11 cellular contexts compared by ENCODE assay signal in genomic region chr10:69406302-69406811, GRCh38. TPM values are rescaled to one million over a fixed set of nuclear protein-coding genes. Genes with fewer than 3 reads are reported as not detected.
DNase-seq lines count a peak whose midpoint lies in the region; ATAC-seq and TF ChIP-seq lines count a peak whose summit lies in the region.
"Had no signal": no experiment of that assay in that cellular context is flagged by ENCODE, and none has a peak within 500 bp of the region (broad histone marks: within the 10 kb centered on the region; RNA-seq: fewer than 3 reads in every experiment).

No MANE protein-coding gene starts in this region.

- H2AFZ ChIP-seq in neural progenitor cell (replicated peaks): peak overlapping the region; percentile 2

- no peaks in the 10 kb centered on the region for H4K20me1 ChIP-seq in neural progenitor cell (ENCODE audit: low read depth)

- intact Hi-C loops in CD8-positive, alpha-beta T cell (cut with DNase I, micrococcal nuclease): loop anchor here (5.0 to 10.0 kb wide), 4 partner anchors 449 to 1068 kb away; partner anchors contain the start of genes DDX21 (in 1 of the 2), EIF4EBP2 (in 1 of the 2), PALD1 (in 1 of the 2) and RUFY2 (in 1 of the 2)

- no peak for ATAC-seq in CD8-positive, alpha-beta T cell
- peak; percentile 49 for ATAC-seq in foreskin keratinocyte

- H3K9me3 Mint-ChIP-seq in CD8-positive, alpha-beta T cell: peaks cover 2% of the 10 kb centered on the region
- H3K9me3 Mint-ChIP-seq in neural progenitor cell (no peaks in the 10 kb centered on the region), immature natural killer cell (no peaks in the 10 kb centered on the region)

- H3K79me2 ChIP-seq in neural progenitor cell (ENCODE audit: low read depth): no peaks in the 10 kb centered on the region

- CTCF ChIA-PET in CD8-positive, alpha-beta T cell (lab: Charles Lee): interaction anchor here (1.0 to 5.9 kb wide), 12 partner anchors 11 to 232 kb away, joined by 3 to 51 read pairs (median 8); no protein-coding TSS in a partner anchor
- CTCF ChIA-PET in GM10248 (lab: Yijun Ruan, JAX): interaction anchor here (1.3 to 4.4 kb wide), 9 partner anchors 8 to 184 kb away, joined by 4 to 40 read pairs (median 6); no protein-coding TSS in a partner anchor

- peaks cover 6% of the 10 kb centered on the region for H3F3A ChIP-seq in neural progenitor cell (ENCODE audit: low read depth)

- H3K4me3 Mint-ChIP-seq in CD8-positive, alpha-beta T cell: no peak overlapping the region
- H3K4me3 Mint-ChIP-seq in neural progenitor cell (no peak overlapping the region), immature natural killer cell (no peak overlapping the region)

- H3K4me1 Mint-ChIP-seq in CD8-positive, alpha-beta T cell (ENCODE audit: low read depth): peaks cover 20% of the 10 kb centered on the region
- H3K4me1 Mint-ChIP-seq in neural progenitor cell (peaks cover 26% of the 10 kb centered on the region), immature natural killer cell (peaks cover 17 to 19% of the 10 kb centered on the region in 2 donors)

- peaks cover 27% of the 10 kb centered on the region for H3K36me3 Mint-ChIP-seq in CD8-positive, alpha-beta T cell
- H3K36me3 Mint-ChIP-seq in neural progenitor cell: peaks cover 7% of the 10 kb centered on the region
- H3K36me3 Mint-ChIP-seq in immature natural killer cell: peaks cover 0 to 11% (median 5%) of the 10 kb centered on the region in 3 donors

- H3K4me2 ChIP-seq in neural progenitor cell: peak overlapping the region; percentile 39

- TF ChIP-seq CTCF in CD8-positive, alpha-beta T cell (IDR thresholded peaks at IDR 0.05): no peak
- no peak for TF ChIP-seq CTCF in WERI-Rb-1 (IDR thresholded peaks at IDR 0.05; ENCODE audit: low read depth, low read length)
- TF ChIP-seq CTCF in foreskin keratinocyte (conservative IDR thresholded peaks at IDR 0.05): no peak
- no peak for TF ChIP-seq CTCF in neural progenitor cell (IDR thresholded peaks at IDR 0.05)
- TF ChIP-seq CTCF in brain microvascular endothelial cell (IDR thresholded peaks at IDR 0.05; ENCODE audit: low read depth, low read length, missing control alignments): no peak
- TF ChIP-seq CTCF in GM10248 (IDR thresholded peaks at IDR 0.05; ENCODE audit: control extremely low read depth, extremely low read depth, low read depth, missing control alignments): no peak

- H3K27ac Mint-ChIP-seq in CD8-positive, alpha-beta T cell: peak overlapping the region; percentile 79
- H3K27ac Mint-ChIP-seq in neural progenitor cell: peak overlapping the region; percentile 4
- peak overlapping the region in 3 of 6 donors; percentile 8 to 77 (median 16) for H3K27ac Mint-ChIP-seq in immature natural killer cell

- H3K27me3 Mint-ChIP-seq in CD8-positive, alpha-beta T cell (ENCODE audit: low read depth): no peaks in the 10 kb centered on the region
- H3K27me3 Mint-ChIP-seq in neural progenitor cell (ENCODE audit: insufficient read depth, low read depth) (peaks cover 10% of the 10 kb centered on the region), immature natural killer cell (ENCODE audit: low read depth in 3 of 3) (peaks cover 0 to 9% (median 8%) of the 10 kb centered on the region in 3 donors)

- H3K27ac ChIP-seq in CD8-positive, alpha-beta T cell (ENCODE audit: low read depth, low read length): no peak overlapping the region
- H3K27ac ChIP-seq in WERI-Rb-1 (no peak overlapping the region), foreskin keratinocyte (peak overlapping the region; percentile 27), neural progenitor cell (no peak overlapping the region), brain microvascular endothelial cell (no peak overlapping the region)

- POLR2A ChIA-PET in CD8-positive, alpha-beta T cell (lab: Charles Lee): interaction anchor here (0.7 to 1.0 kb wide), 2 partner anchors 101 to 177 kb away, joined by 3 to 4 read pairs; no protein-coding TSS in a partner anchor
- POLR2A ChIA-PET in GM10248 (lab: Yijun Ruan, JAX): no interaction called here

- peaks cover 4% of the 10 kb centered on the region for H3K36me3 ChIP-seq in CD8-positive, alpha-beta T cell (ENCODE audit: insufficient read depth, low read length)
- H3K36me3 ChIP-seq in WERI-Rb-1 (peaks cover 3% of the 10 kb centered on the region; the same call in 1 of the 2 replicates), neural progenitor cell (no peaks in the 10 kb centered on the region), brain microvascular endothelial cell (replicated peaks) (peaks cover 8% of the 10 kb centered on the region)

- no peak overlapping the region for H3K9ac ChIP-seq in neural progenitor cell

- no peak overlapping the region for H3K4me3 ChIP-seq in CD8-positive, alpha-beta T cell (ENCODE audit: low read depth, low read length)
- H3K4me3 ChIP-seq in WERI-Rb-1 (ENCODE audit: low read depth, low read length): no peak overlapping the region
- no peak overlapping the region for H3K4me3 ChIP-seq in neural progenitor cell
- H3K4me3 ChIP-seq in brain microvascular endothelial cell (ENCODE audit: low read depth, low read length): no peak overlapping the region

- H3K27me3 ChIP-seq in CD8-positive, alpha-beta T cell (ENCODE audit: insufficient read depth, low read length): no peaks in the 10 kb centered on the region
- H3K27me3 ChIP-seq in WERI-Rb-1 (ENCODE audit: insufficient read depth, low read depth, severe bottlenecking) (no peaks in the 10 kb centered on the region), foreskin keratinocyte (no peaks in the 10 kb centered on the region), neural progenitor cell (peaks cover 9% of the 10 kb centered on the region), brain microvascular endothelial cell (replicated peaks) (no peaks in the 10 kb centered on the region)

- no peaks in the 10 kb centered on the region for H3K9me3 ChIP-seq in CD8-positive, alpha-beta T cell (ENCODE audit: low read length)
- H3K9me3 ChIP-seq in WERI-Rb-1 (ENCODE audit: severe bottlenecking) (no peaks in the 10 kb centered on the region), neural progenitor cell (ENCODE audit: low read depth) (no peaks in the 10 kb centered on the region)

- no peak for DNase-seq in CD8-positive, alpha-beta T cell
- DNase-seq in WERI-Rb-1: peak; percentile 27
- DNase-seq in foreskin keratinocyte: peak; percentile 29 to 58
- no peak for DNase-seq in neural progenitor cell (ENCODE audit: low spot score)
- no peak for DNase-seq in brain microvascular endothelial cell
- no peak for DNase-seq in NCI-H1417 treated with DMSO at 0.1 percent for 48 hours (lab: John Stamatoyannopoulos, UW)
- no peak for DNase-seq in GM10248 (ENCODE audit: extremely low spot score)
- DNase-seq in immature natural killer cell: no peak
- DNase-seq: COR-L47, SW 1271 had no signal

- in situ Hi-C loops in brain microvascular endothelial cell (cut with HindIII; ENCODE audit: low pct_ligation_motif_present, low sequenced_read_pairs): no loop called here

- peaks cover 15% of the 10 kb centered on the region for H3K4me1 ChIP-seq in CD8-positive, alpha-beta T cell (ENCODE audit: insufficient read depth, low read length)
- H3K4me1 ChIP-seq in foreskin keratinocyte (peaks cover 5% of the 10 kb centered on the region), neural progenitor cell (peaks cover 7% of the 10 kb centered on the region)

RNA-seq across cellular contexts. Expression of gene TACR2, which starts 10.4 kb away (rescaled TPM):
- not detected for total RNA-seq in CD8-positive, alpha-beta T cell
- total RNA-seq in foreskin keratinocyte (not detected in 2 replicates), neural progenitor cell (ENCODE audit: low replicate concordance) (not detected in 2 replicates)
- polyA plus RNA-seq in foreskin keratinocyte (0.03 TPM in 1 of 2 replicates, not detected in the other), immature natural killer cell (under 1 TPM; 0.22 to 0.96 (median 0.26) TPM)
- total RNA-seq: H4 had no signal

RNA-seq across cellular contexts. Expression of gene TSPAN15, which starts 44.9 kb away (rescaled TPM):
- total RNA-seq in CD8-positive, alpha-beta T cell: 1 to 10 TPM; 1.9 to 2.6 TPM
- total RNA-seq in foreskin keratinocyte (7.3 and 8.9 TPM in 2 replicates), neural progenitor cell (ENCODE audit: low replicate concordance) (6.8 and 8.7 TPM in 2 replicates)
- polyA plus RNA-seq in foreskin keratinocyte (8.6 and 10.7 TPM in 2 replicates), immature natural killer cell (1 to 10 TPM in 1 of 3 donors, under 1 TPM in 1, not detected in 1; 0.39 to 2.4 TPM)
- total RNA-seq: H4 had no signal

Comparison
In these comparisons a context has a peak if more than half of its experiments do, and no peak if none do; other contexts are left out.
1. DNase-seq: peak in WERI-Rb-1 (single experiment) and foreskin keratinocyte (2 of 2); none in CD8-positive, alpha-beta T cell (0 of 7), neural progenitor cell (single experiment), brain microvascular endothelial cell (single experiment), NCI-H1417 treated with DMSO at 0.1 percent for 48 hours (single experiment), GM10248 (single experiment) and immature natural killer cell (0 of 3).